Comparison of ENCODE assay signal across 8 cellular contexts in genomic region chr2:157874997-157875719, GRCh38. TPM values are rescaled to one million over a fixed set of nuclear protein-coding genes. Genes with fewer than 3 reads are reported as not detected.
DNase-seq lines count a peak whose midpoint lies in the region; ATAC-seq lines count a peak whose summit lies in the region.

No MANE protein-coding gene starts in this region.

- H3K9ac ChIP-seq in adipocyte (ENCODE audit: low read length): peak overlapping the region; percentile 83

- H3K9me3 ChIP-seq in adipocyte (ENCODE audit: control insufficient read depth, low read length): no peaks in the 10 kb centered on the region

- H3K4me3 ChIP-seq in adipocyte (ENCODE audit: low read length): peak overlapping the region; percentile 78

- peaks cover 24% of the 10 kb centered on the region for H3K4me1 ChIP-seq in adipocyte (ENCODE audit: control insufficient read depth, insufficient read depth, low read length)

- DNase-seq in NCI-H1092 treated with DMSO at 0.1 percent for 48 hours (lab: John Stamatoyannopoulos, UW): peak; percentile 14
- no peak for DNase-seq in NCI-H1092 (lab: John Stamatoyannopoulos, UW)
- peak; percentile 94 for DNase-seq in NCI-H226
- peak; percentile 84 for DNase-seq in adipocyte (ENCODE audit: low read depth)
- peak; percentile 42 for DNase-seq in left cardiac atrium
- DNase-seq in pons (ENCODE audit: low spot score): peak; percentile 32
- no peak for DNase-seq in effector CD8-positive, alpha-beta T cell (lab: John Stamatoyannopoulos, UW)

- ATAC-seq in left cardiac atrium (peak in 1 of 2 donors; percentile 33), HG02840 (IDR thresholded peaks at IDR 0.05; ENCODE audit: low FRiP score, unreplicated experiment) (no peak)

- intact Hi-C loops in left cardiac atrium (cut with DNase I): loop anchor here in 1 of 2 donors (5.0 kb wide), 1 partner anchor 98 kb away; no protein-coding TSS in a partner anchor

- no peaks in the 10 kb centered on the region for H3K27me3 ChIP-seq in adipocyte (replicated peaks; ENCODE audit: control insufficient read depth, insufficient read depth, low read length)

- no peaks in the 10 kb centered on the region for H3K36me3 ChIP-seq in adipocyte (ENCODE audit: control insufficient read depth, insufficient read depth, low read length, severe bottlenecking)

RNA-seq across cellular contexts. Expression of gene ACVR1, which starts 1.0 kb away (rescaled TPM):
- total RNA-seq in left cardiac atrium: 10 to 100 TPM; 34.2 to 36.8 TPM

Comparison
In these comparisons a context has a peak if more than half of its experiments do, and no peak if none do; other contexts are left out.
1. DNase-seq: peak in NCI-H1092 treated with DMSO at 0.1 percent for 48 hours (single experiment), NCI-H226 (single experiment), adipocyte (single experiment), left cardiac atrium (single experiment) and pons (single experiment); none in NCI-H1092 (single experiment) and effector CD8-positive, alpha-beta T cell (single experiment).